ENCODE assay signal across 32 cellular contexts in genomic region chr12:120175062-120175461, GRCh38.
"Had no signal": no experiment of that assay in that cellular context is flagged by ENCODE, and none has a peak within 500 bp of the region (broad histone marks: within the 10 kb centered on the region; RNA-seq: fewer than 3 reads in every experiment).

No MANE protein-coding gene starts in this region.

- DNase-seq: activated CD4-positive, alpha-beta T cell treated with anti-CD3 and anti-CD28 coated beads for 36 hours; activated CD4-positive, CD25-positive, alpha-beta regulatory T cell; activated effector memory CD4-positive, alpha-beta T cell treated with anti-CD3 and anti-CD28 coated beads, Interleukin-2, amount 50 U/mL, for 16 hours; activated naive CD4-positive, alpha-beta T cell treated with anti-CD3 and anti-CD28 coated beads for 36 hours; activated naive CD8-positive, alpha-beta T cell treated with anti-CD3 and anti-CD28 coated beads for 36 hours; activated T-cell treated with anti-CD3 and anti-CD28 coated beads for 4 hours; adrenal gland; body of pancreas; dermis blood vessel endothelial cell; effector CD8-positive, alpha-beta T cell; esophagus squamous epithelium; hippocampal formation; left cardiac atrium; left ventricle myocardium superior; mammary epithelial cell; naive thymus-derived CD4-positive, alpha-beta T cell; nucleus accumbens; pancreas; retina; stimulated activated CD4-positive, alpha-beta T cell treated with anti-CD3 and anti-CD28 coated beads, Interleukin-12 subunit alpha, Interleukin-12 subunit beta, amount 100 ng/mL, for 4 hours; stimulated activated CD4-positive, alpha-beta T cell treated with anti-CD3 and anti-CD28 coated beads, Interleukin-4, amount 100 ng/mL, for 1 hour; stomach; tibial artery; upper lobe of right lung had no signal

- ATAC-seq: activated CD4-positive, alpha-beta T cell treated with anti-CD3 and anti-CD28 coated beads for 36 hours; body of pancreas; left cardiac atrium; left ventricle myocardium superior; naive thymus-derived CD4-positive, alpha-beta T cell; pancreas; sciatic nerve; upper lobe of right lung had no signal

- H3K27me3 Mint-ChIP-seq: activated CD4-positive, alpha-beta T cell treated with anti-CD3 and anti-CD28 coated beads for 36 hours; activated naive CD8-positive, alpha-beta T cell treated with anti-CD3 and anti-CD28 coated beads for 36 hours; naive thymus-derived CD4-positive, alpha-beta T cell had no signal

- H3K27me3 ChIP-seq: adrenal gland, body of pancreas, esophagus squamous epithelium, pancreas, stomach, tibial artery, upper lobe of right lung had no signal

- H3K9me3 ChIP-seq: adrenal gland, body of pancreas, esophagus squamous epithelium, pancreas, prostate gland, stomach, tibial artery, upper lobe of right lung had no signal

- H3K27ac ChIP-seq: adrenal gland, body of pancreas, epithelial cell of prostate, esophagus squamous epithelium, pancreas, prostate gland, skin epidermis, stomach, tibial artery, upper lobe of right lung had no signal

- H3K4me1 Mint-ChIP-seq: activated CD4-positive, alpha-beta T cell treated with anti-CD3 and anti-CD28 coated beads for 36 hours; mesothelial cell of epicardium; neural crest cell had no signal

- H3K4me3 Mint-ChIP-seq: activated CD4-positive, alpha-beta T cell treated with anti-CD3 and anti-CD28 coated beads for 36 hours; activated naive CD4-positive, alpha-beta T cell treated with anti-CD3 and anti-CD28 coated beads for 36 hours; activated naive CD8-positive, alpha-beta T cell treated with anti-CD3 and anti-CD28 coated beads for 36 hours; activated T-helper 1 cell treated with anti-CD3 and anti-CD28 coated beads, Interleukin-12 subunit alpha, Interleukin-12 subunit beta, Interleukin-2, Interleukin-4 antibody, amounts not matched to agents 30 ng/mL and 10 ng/mL and 1 ng/mL, durations not matched to agents 14 hours and 24 hours and 36 hours; mesothelial cell of epicardium; naive thymus-derived CD4-positive, alpha-beta T cell; neural crest cell; T-helper 2 cell treated with Interferon-gamma antibody and Interleukin-4, amounts not matched to agents 5 μg/mL and 100 μg/mL, for 36 hours had no signal

- H3K4me3 ChIP-seq: adrenal gland, body of pancreas, esophagus squamous epithelium, pancreas, prostate gland, skin epidermis, stomach, tibial artery, upper lobe of right lung had no signal

- H3K27ac Mint-ChIP-seq: activated CD4-positive, alpha-beta T cell treated with anti-CD3 and anti-CD28 coated beads for 36 hours; activated naive CD4-positive, alpha-beta T cell treated with anti-CD3 and anti-CD28 coated beads for 36 hours; activated naive CD8-positive, alpha-beta T cell treated with anti-CD3 and anti-CD28 coated beads for 36 hours; activated T-helper 1 cell treated with anti-CD3 and anti-CD28 coated beads, Interleukin-12 subunit alpha, Interleukin-12 subunit beta, Interleukin-2, Interleukin-4 antibody, amounts not matched to agents 30 ng/mL and 10 ng/mL and 1 ng/mL, durations not matched to agents 14 hours and 24 hours and 36 hours; mesothelial cell of epicardium; naive thymus-derived CD4-positive, alpha-beta T cell; T-helper 2 cell treated with Interferon-gamma antibody and Interleukin-4, amounts not matched to agents 5 μg/mL and 100 μg/mL, for 36 hours had no signal

- H3K9me3 Mint-ChIP-seq: activated naive CD4-positive, alpha-beta T cell treated with anti-CD3 and anti-CD28 coated beads for 36 hours; activated naive CD8-positive, alpha-beta T cell treated with anti-CD3 and anti-CD28 coated beads for 36 hours; activated T-helper 1 cell treated with anti-CD3 and anti-CD28 coated beads, Interleukin-12 subunit alpha, Interleukin-12 subunit beta, Interleukin-2, Interleukin-4 antibody, amounts not matched to agents 30 ng/mL and 10 ng/mL and 1 ng/mL, durations not matched to agents 14 hours and 24 hours and 36 hours; mesothelial cell of epicardium; naive thymus-derived CD4-positive, alpha-beta T cell; neural crest cell; T-helper 2 cell treated with Interferon-gamma antibody and Interleukin-4, amounts not matched to agents 5 μg/mL and 100 μg/mL, for 36 hours had no signal

- H3K4me1 ChIP-seq: adrenal gland, esophagus squamous epithelium, pancreas, prostate gland, stomach, tibial artery, upper lobe of right lung had no signal
